8 cellular contexts compared by ENCODE assay signal in the genomic region with DNA sequence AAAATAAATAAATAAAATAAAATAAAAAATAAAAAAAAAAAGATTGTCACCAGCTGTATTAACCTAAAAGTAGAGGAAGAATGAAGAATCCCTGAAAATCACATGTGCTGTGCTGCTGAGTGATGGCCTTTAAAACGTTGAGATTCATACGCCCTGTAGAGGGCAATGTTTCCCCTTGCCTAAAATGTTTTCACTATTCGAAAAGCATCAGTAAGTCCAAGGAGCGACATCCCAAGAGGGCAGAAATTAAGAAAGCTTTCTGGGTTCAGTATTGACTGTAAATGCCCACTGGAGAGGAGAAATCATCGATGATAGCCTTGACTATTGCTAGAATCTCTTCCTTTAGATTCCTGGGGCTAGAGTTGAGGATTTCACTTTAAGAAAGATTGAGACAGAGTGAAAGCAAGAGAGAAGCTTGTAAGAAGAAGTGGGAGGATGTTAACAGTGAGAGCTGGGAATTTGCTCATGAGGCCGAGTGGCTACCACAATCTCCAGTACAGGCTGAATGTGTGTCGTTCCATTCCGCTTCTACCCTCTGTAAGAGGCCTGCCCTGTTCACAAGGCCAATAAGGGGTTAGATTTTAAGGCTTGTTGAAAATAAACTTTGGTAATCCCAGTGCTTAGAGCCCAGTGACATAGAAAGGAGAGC.
A peak's percentile ranks its signal among the peaks of the same experiment; 100 is the strongest.
DNase-seq lines count a peak whose midpoint lies in the region; ATAC-seq, FAIRE-seq and TF ChIP-seq lines count a peak whose summit lies in the region.

No MANE protein-coding gene starts in this region.

- H3K27me3 ChIP-seq in GM12878 (replicated peaks in 1 of 2; ENCODE audit: control insufficient read depth in 2 of 2, insufficient read depth in 2 of 2, low read length in 1 of 2) = no peaks in the 10 kb centered on the region
- H3K27me3 ChIP-seq in spleen (replicated peaks in 1 of 7) = no peaks in the 10 kb centered on the region

- peak; percentile 80 for ATAC-seq in HG02885 (IDR thresholded peaks at IDR 0.05; ENCODE audit: poor library complexity, unreplicated experiment)
- ATAC-seq in GM12878 = peak; percentile 90

- H3K9me3 ChIP-seq in GM12878 (replicated peaks; ENCODE audit: control insufficient read depth, insufficient read depth, low read length) = no peaks in the 10 kb centered on the region; the same call in 2 of the 3 replicates
- no peaks in the 10 kb centered on the region for H3K9me3 ChIP-seq in spleen

- H3K27ac ChIP-seq in GM12878 (ENCODE audit: control insufficient read depth, insufficient read depth) = peak overlapping the region; percentile 46
- H3K27ac ChIP-seq in spleen = peak overlapping the region in 6 of 8 donors; percentile 39 to 60 (median 54)

- H3K36me3 ChIP-seq in GM12878 (ENCODE audit: control insufficient read depth in 2 of 2, insufficient read depth in 2 of 2, low read length in 1 of 2) (no peaks in the 10 kb centered on the region), spleen (no peaks in the 10 kb centered on the region)

- BruUV-seq in GM12878 (replicated peaks; lab: Mats Ljungman, UMichigan) = no TSS peak

- H3K9ac ChIP-seq in GM12878 (ENCODE audit: control insufficient read depth, insufficient read depth, low read length) = peak overlapping the region; percentile 29; the same call in 1 of the 2 replicates

- TF ChIP-seq EP300 in GM12878 (IDR thresholded peaks at IDR 0.05; ENCODE audit: borderline replicate concordance in 1 of 2, control insufficient read depth in 1 of 2, low read depth in 2 of 2, low read length in 2 of 2) = no peak

- DNase-seq in AG04449 (ENCODE audit: low read depth, low spot score) (no peak), NCI-H345 (lab: John Stamatoyannopoulos, UW) (peak; percentile 47), GM12878 (ENCODE audit: low read depth, low spot score) (no peak), iPS-NIHi11 (ENCODE audit: low spot score) (peak; percentile 60), spleen (no peak), NCI-H128 (lab: John Stamatoyannopoulos, UW; ENCODE audit: unreplicated experiment) (no peak)

- in situ Hi-C loops in GM12878 (cut with MboI) = loop anchor here (10.0 to 25.0 kb wide), 2 partner anchors 610 to 623 kb away; no protein-coding TSS in a partner anchor

- intact Hi-C loops in GM12878 (cut with micrococcal nuclease; ENCODE audit: unreplicated experiment) (loop anchor here (1.0 to 10.0 kb wide), 4 partner anchors 293 to 753 kb away; partner anchors contain the start of gene ABCA9), spleen (cut with DNase I; ENCODE audit: low total_unique reads) (loop anchor here (10.0 kb wide), 1 partner anchor 203 kb away; no protein-coding TSS in a partner anchor)

- SMC1A ChIA-PET in GM12878 (lab: Charles Lee; ENCODE audit: uncharacterized antibody, unreplicated experiment) = interaction anchor here (0.6 to 2.0 kb wide), 19 partner anchors 8 to 752 kb away, joined by 3 to 13 read pairs (median 5); no protein-coding TSS in a partner anchor

- H3K4me3 ChIP-seq in AG04449 (ENCODE audit: low read depth, low read length) (no peak overlapping the region), GM12878 (peak overlapping the region; percentile 61), spleen (peak overlapping the region in 2 of 8 donors; percentile 21 to 53)

- peak overlapping the region; percentile 84 for H3K4me2 ChIP-seq in GM12878 (ENCODE audit: control insufficient read depth, insufficient read depth)

- no peaks in the 10 kb centered on the region for H4K20me1 ChIP-seq in GM12878 (ENCODE audit: control insufficient read depth, insufficient read depth)

- RAD21 ChIA-PET in GM12878 (lab: Charles Lee; ENCODE audit: unreplicated experiment) = interaction anchor here (0.7 to 1.9 kb wide), 18 partner anchors 10 to 752 kb away, joined by 3 to 13 read pairs (median 4); no protein-coding TSS in a partner anchor

- peak; percentile 61 for FAIRE-seq in GM12878 (lab: Jason Lieb, UNC)

- WGBS in GM12878 (ENCODE audit: insufficient coverage, insufficient replicate concordance, low lambda C conversion rate, missing lambda C conversion rate) = 19% methylated on average over 8 of the region's 8 CpGs
- whole genome bisulfite sequencing in spleen, 5 donors = 28 to 42% (median 36%) methylated on average over 8 of the region's 8 CpGs

- TF ChIP-seq RAD21 in GM12878 (IDR thresholded peaks at IDR 0.05; ENCODE audit: insufficient read depth, low read depth, low read length) = peak; percentile 81

- H3K4me1 ChIP-seq in GM12878 (ENCODE audit: control insufficient read depth, insufficient read depth, low read length) (peaks cover 15% of the 10 kb centered on the region), spleen (peaks cover 0 to 26% (median 15%) of the 10 kb centered on the region in 6 donors)

- no peak for TF ChIP-seq POLR2A in GM12878 (IDR thresholded peaks at IDR 0.05; ENCODE audit: low read depth, low read length)
- TF ChIP-seq POLR2A in spleen (IDR thresholded peaks at IDR 0.05) = no peak

- H3K79me2 ChIP-seq in GM12878 (ENCODE audit: control insufficient read depth, insufficient read depth, low read length) = no peaks in the 10 kb centered on the region

- CTCF ChIA-PET in AG04449 (lab: Yijun Ruan, JAX) (interaction anchor here (0.7 to 10.9 kb wide), 37 partner anchors 8 to 753 kb away, joined by 3 to 136 read pairs (median 4); partner anchors contain the start of gene WIPI1), GM12878 (lab: Yijun Ruan, JAX) (interaction anchor here (0.6 to 3.1 kb wide), 39 partner anchors 8 to 630 kb away, joined by 3 to 63 read pairs (median 4); no protein-coding TSS in a partner anchor)

- TF ChIP-seq CTCF in AG04449 (IDR thresholded peaks at IDR 0.05; ENCODE audit: insufficient read depth, low read length, missing control alignments) (peak; percentile 53), GM12873 (IDR thresholded peaks at IDR 0.05; ENCODE audit: insufficient read depth, low read depth, low read length, missing control alignments) (peak; percentile 65), GM12878 (IDR thresholded peaks at IDR 0.05 in 2 of 3, conservative IDR thresholded peaks at IDR 0.05 in 1 of 3; ENCODE audit: control insufficient read depth in 2 of 3, extremely low read depth in 1 of 3, insufficient read depth in 1 of 3, low read depth in 3 of 3, low read length in 3 of 3) (peak; percentile 62 to 80 (median 76)), spleen (IDR thresholded peaks at IDR 0.05 in 8 of 11, conservative IDR thresholded peaks at IDR 0.05 in 3 of 11) (peak; percentile 36 to 76 (median 59))

- POLR2A ChIA-PET in AG04449 (lab: Yijun Ruan, JAX) (no interaction called here), GM12878 (lab: Charles Lee) (interaction anchor here (1.0 kb wide), 1 partner anchor 464 kb away, joined by 3 read pairs; no protein-coding TSS in a partner anchor)

- peak overlapping the region; percentile 93 for H2AFZ ChIP-seq in GM12878 (ENCODE audit: control insufficient read depth, low read depth, low read length)

TF ChIP-seq in GM12878, 131 proteins besides CTCF, POLR2A, EP300 and RAD21:
- TF ChIP-seq SPI1 (IDR thresholded peaks at IDR 0.05; ENCODE audit: borderline replicate concordance, insufficient read depth, low read depth, low read length) (peak; percentile 32; the same call in 1 of the 2 replicates), PBX3 (IDR thresholded peaks at IDR 0.05; ENCODE audit: insufficient replicate concordance, low read depth, low read length) (peak; percentile 14), SMC3 (IDR thresholded peaks at IDR 0.05; ENCODE audit: borderline replicate concordance, low read length) (peak; percentile 61; the same call in 1 of the 2 replicates), MEF2B (IDR thresholded peaks at IDR 0.05; ENCODE audit: partially characterized antibody, poor library complexity, severe bottlenecking) (no peak)
- TF ChIP-seq, protein P1, sequence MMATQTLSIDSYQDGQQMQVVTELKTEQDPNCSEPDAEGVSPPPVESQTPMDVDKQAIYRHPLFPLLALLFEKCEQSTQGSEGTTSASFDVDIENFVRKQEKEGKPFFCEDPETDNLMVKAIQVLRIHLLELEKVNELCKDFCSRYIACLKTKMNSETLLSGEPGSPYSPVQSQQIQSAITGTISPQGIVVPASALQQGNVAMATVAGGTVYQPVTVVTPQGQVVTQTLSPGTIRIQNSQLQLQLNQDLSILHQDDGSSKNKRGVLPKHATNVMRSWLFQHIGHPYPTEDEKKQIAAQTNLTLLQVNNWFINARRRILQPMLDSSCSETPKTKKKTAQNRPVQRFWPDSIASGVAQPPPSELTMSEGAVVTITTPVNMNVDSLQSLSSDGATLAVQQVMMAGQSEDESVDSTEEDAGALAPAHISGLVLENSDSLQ (IDR thresholded peaks at IDR 0.05) = peak; percentile 40; the same call in 1 of the 2 replicates

Comparison
In these comparisons a context has a peak if more than half of its experiments do, and no peak if none do; other contexts are left out.
1. DNase-seq: peak in NCI-H345 (single experiment) and iPS-NIHi11 (single experiment); none in AG04449 (single experiment), GM12878 (single experiment), spleen (single experiment) and NCI-H128 (single experiment).
2. Peak in every context shown above with its lines, with median percentiles within 50 percentile points of each other: CTCF ChIP-seq.